25 cellular contexts compared by ENCODE assay signal in the genomic region with DNA sequence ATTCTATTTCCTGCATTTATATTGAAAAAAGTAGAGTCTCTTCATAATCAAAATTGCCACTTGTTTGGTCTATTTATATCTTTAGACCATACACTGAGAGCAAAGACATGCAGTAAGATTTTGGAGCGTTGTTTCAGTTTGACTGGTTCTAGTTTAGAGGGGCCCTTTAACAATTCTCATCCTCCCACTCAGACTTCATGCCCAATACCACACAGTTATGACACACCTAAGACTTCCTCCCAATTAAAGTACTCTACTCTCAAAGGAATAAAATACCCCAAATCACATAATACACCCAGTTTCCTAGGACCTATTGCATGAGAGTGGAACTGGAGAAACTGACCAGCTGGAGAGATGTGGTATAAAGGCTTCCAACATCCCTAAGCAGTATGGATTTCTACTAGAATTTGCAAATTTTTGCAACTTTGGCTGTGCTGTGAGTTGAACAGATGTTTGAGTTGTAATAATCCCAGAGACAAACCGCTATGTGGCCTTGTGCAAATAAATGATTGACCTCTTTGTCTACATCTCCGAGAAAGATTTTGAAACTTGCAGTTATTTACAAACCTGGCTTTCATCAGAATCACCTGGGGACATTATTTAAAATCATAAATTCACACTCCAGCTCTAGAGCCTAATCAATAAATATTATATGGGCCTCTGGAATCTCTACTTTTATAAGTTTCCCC.
"Had no signal": no experiment of that assay in that cellular context is flagged by ENCODE, and none has a peak within 500 bp of the region (broad histone marks: within the 10 kb centered on the region; RNA-seq: fewer than 3 reads in every experiment).

No MANE protein-coding gene starts in this region.

- H3K27me3 ChIP-seq: neural progenitor cell, neutrophil, ovary, sigmoid colon, spleen, tibial nerve, uterus had no signal

- H3K4me1 ChIP-seq: lower lobe of right lung, prostate gland, sigmoid colon, spleen, tibial nerve, uterus had no signal

- H3K9me3 Mint-ChIP-seq: neural progenitor cell had no signal

- H3K4me3 Mint-ChIP-seq: naive thymus-derived CD8-positive, alpha-beta T cell; nephron progenitor cell; neural progenitor cell; stimulated activated effector memory CD8-positive, alpha-beta T cell treated with anti-CD3 and anti-CD28 coated beads, Interleukin-12 subunit alpha, Interleukin-12 subunit beta, amount 100 ng/mL, for 72 hours; stimulated activated naive CD8-positive, alpha-beta T cell treated with anti-CD3 and anti-CD28 coated beads, Interleukin-15, Interleukin-2, amounts not matched to agents 100 ng/mL and 50 ng/mL, for 24 hours; type B pancreatic cell had no signal

- H3K27ac Mint-ChIP-seq: naive thymus-derived CD8-positive, alpha-beta T cell; nephron progenitor cell; neural progenitor cell; stimulated activated effector memory CD8-positive, alpha-beta T cell treated with anti-CD3 and anti-CD28 coated beads, Interleukin-12 subunit alpha, Interleukin-12 subunit beta, amount 100 ng/mL, for 72 hours; stimulated activated naive CD8-positive, alpha-beta T cell treated with anti-CD3 and anti-CD28 coated beads, Interleukin-15, Interleukin-2, amounts not matched to agents 100 ng/mL and 50 ng/mL, for 24 hours; type B pancreatic cell had no signal

- H3K36me3 ChIP-seq: lower lobe of right lung, neural progenitor cell, neutrophil, ovary, prostate gland, sigmoid colon, spleen, tibial nerve, uterus had no signal

- ATAC-seq: left ventricle myocardium superior; lower lobe of right lung; naive thymus-derived CD8-positive, alpha-beta T cell; right cardiac atrium; stimulated activated effector memory CD8-positive, alpha-beta T cell treated with anti-CD3 and anti-CD28 coated beads, Interleukin-12 subunit alpha, Interleukin-12 subunit beta, amount 100 ng/mL, for 72 hours had no signal

- H3K4me3 ChIP-seq: lower lobe of right lung, neural progenitor cell, ovary, prostate gland, sigmoid colon, spleen, tibial nerve, uterus had no signal

- H3K9me3 ChIP-seq: lower lobe of right lung, neutrophil, ovary, prostate gland, sigmoid colon, tibial nerve, uterus had no signal

- DNase-seq: hypothalamus; islet precursor cell; left ventricle myocardium superior; lower lobe of right lung; mammary epithelial cell; mesenchymal stem cell; naive thymus-derived CD8-positive, alpha-beta T cell; nephron progenitor cell; occipital lobe; ovary; retina; right cardiac atrium; sigmoid colon; small intestine; spleen; stimulated activated CD4-positive, alpha-beta T cell treated with anti-CD3 and anti-CD28 coated beads, Interleukin-4, amount 100 ng/mL, for 24 hours; stimulated activated naive CD4-positive, alpha-beta T cell; uterus had no signal

- H3K27me3 Mint-ChIP-seq: naive thymus-derived CD8-positive, alpha-beta T cell; stimulated activated naive CD8-positive, alpha-beta T cell treated with anti-CD3 and anti-CD28 coated beads, Interleukin-15, Interleukin-2, amounts not matched to agents 100 ng/mL and 50 ng/mL, for 24 hours; type B pancreatic cell had no signal

- H3K4me1 Mint-ChIP-seq: naive thymus-derived CD8-positive, alpha-beta T cell; neural progenitor cell; stimulated activated effector memory CD8-positive, alpha-beta T cell treated with anti-CD3 and anti-CD28 coated beads, Interleukin-12 subunit alpha, Interleukin-12 subunit beta, amount 100 ng/mL, for 72 hours had no signal

- H3K36me3 Mint-ChIP-seq: naive thymus-derived CD8-positive, alpha-beta T cell; neural progenitor cell; stimulated activated effector memory CD8-positive, alpha-beta T cell treated with anti-CD3 and anti-CD28 coated beads, Interleukin-12 subunit alpha, Interleukin-12 subunit beta, amount 100 ng/mL, for 72 hours; type B pancreatic cell had no signal

- H3K27ac ChIP-seq: lower lobe of right lung, neural progenitor cell, neutrophil, ovary, prostate gland, sigmoid colon, spleen, tibial nerve, uterus had no signal
